6 cellular contexts compared by ENCODE assay signal in the genomic region with DNA sequence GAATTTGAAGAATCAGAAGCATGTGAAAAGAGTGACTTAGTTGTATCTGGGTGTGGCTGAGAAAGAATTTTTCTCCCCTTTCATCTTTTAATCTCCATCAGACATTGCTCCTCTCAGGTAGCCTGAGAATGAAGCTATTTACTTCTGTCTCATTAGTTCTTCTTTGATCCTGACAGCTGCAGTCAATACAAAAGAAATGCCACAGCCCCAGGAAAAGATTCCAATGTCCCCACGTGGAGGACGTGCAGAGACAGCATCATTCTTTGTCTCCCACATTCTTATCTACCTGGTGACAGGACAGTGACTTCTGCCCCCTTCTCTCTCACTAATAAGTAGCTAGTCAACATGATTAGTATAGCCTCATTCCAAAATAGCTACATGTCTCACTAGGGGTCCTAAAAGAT. TPM values are rescaled to one million over a fixed set of nuclear protein-coding genes. Genes with fewer than 3 reads are reported as not detected.
DNase-seq lines count a peak whose midpoint lies in the region; ATAC-seq, FAIRE-seq and TF ChIP-seq lines count a peak whose summit lies in the region.
"Not testable (repeated sequence)": the region's sequence is repeated elsewhere in the genome, so short reads cannot be mapped to it uniquely, and the experiment has no call there.

No MANE protein-coding gene starts in this region.

- H3K27ac Mint-ChIP-seq in WTC11: peak overlapping the region; percentile 14

- not testable (repeated sequence) for H3K18ac ChIP-seq in neuronal stem cell (ENCODE audit: low read length)

- H2BK5ac ChIP-seq in neuronal stem cell (ENCODE audit: low read length): not testable (repeated sequence)

- not testable (repeated sequence) for H3K79me1 ChIP-seq in neuronal stem cell (ENCODE audit: low read depth, low read length)

- peak overlapping the region; percentile 2 for H3K4me2 ChIP-seq in neuronal stem cell (ENCODE audit: insufficient read depth, low read length, poor library complexity, severe bottlenecking)

- CTCF ChIA-PET in WTC11 (lab: Charles Lee): interaction anchor here (2.8 kb wide), 1 partner anchor 49 kb away, joined by 11 read pairs; no protein-coding TSS in a partner anchor

- H3K36me3 Mint-ChIP-seq in WTC11: not testable (repeated sequence)

- not testable (repeated sequence) for H3K23ac ChIP-seq in neuronal stem cell (ENCODE audit: low read depth, low read length, poor library complexity)

- TF ChIP-seq POLR2A in GM12891 (IDR thresholded peaks at IDR 0.05; ENCODE audit: low read depth, low read length): not testable (repeated sequence)

- not testable (repeated sequence) for TF ChIP-seq CTCF in WTC11 (IDR thresholded peaks at IDR 0.05); cardiac muscle cell (IDR thresholded peaks at IDR 0.05; ENCODE audit: low read depth, low read length); lower lobe of right lung (IDR thresholded peaks at IDR 0.05)

- H3K4me3 ChIP-seq in cardiac muscle cell; lower lobe of right lung; neuronal stem cell (ENCODE audit: low read length in 2 of 2): not testable (repeated sequence)

- H2AK5ac ChIP-seq in neuronal stem cell (ENCODE audit: low read depth, low read length): not testable (repeated sequence)

- not testable (repeated sequence) for H3K36me3 ChIP-seq in cardiac muscle cell; lower lobe of right lung; neuronal stem cell (replicated peaks in 1 of 2; ENCODE audit: control insufficient read depth in 2 of 2, insufficient read depth in 2 of 2, low read length in 2 of 2)

- not testable (repeated sequence) for H3K27me3 Mint-ChIP-seq in WTC11 (ENCODE audit: low read depth)

- H3K4me1 ChIP-seq in cardiac muscle cell (ENCODE audit: low read depth): peaks cover 10% of the 10 kb centered on the region
- not testable (repeated sequence) for H3K4me1 ChIP-seq in lower lobe of right lung; neuronal stem cell (ENCODE audit: control insufficient read depth in 2 of 2, insufficient read depth in 1 of 2, low read depth in 1 of 2, low read length in 2 of 2)

- not testable (repeated sequence) for H3K27me3 ChIP-seq in cardiac muscle cell; lower lobe of right lung (ENCODE audit: low read depth); neuronal stem cell (ENCODE audit: control insufficient read depth in 3 of 3, insufficient read depth in 3 of 3, low read depth in 1 of 3, low read length in 3 of 3)

- not testable (repeated sequence) for H3K14ac ChIP-seq in neuronal stem cell (ENCODE audit: low read length)

- not testable (repeated sequence) for H2BK15ac ChIP-seq in neuronal stem cell (ENCODE audit: low read length)

- H4K91ac ChIP-seq in neuronal stem cell (ENCODE audit: low read depth, low read length, poor library complexity): not testable (repeated sequence)

- 0 out of 2 replicates have a peak, but pooled peaks have one; percentile 24 for ATAC-seq in WTC11
- peak; percentile 51 to 54 for ATAC-seq in lower lobe of right lung

- DNase-seq in GM12891 (ENCODE audit: insufficient read length, low spot score); HTR-8/SVneo (ENCODE audit: insufficient read length, low spot score); WTC11 (ENCODE audit: low spot score); cardiac muscle cell (ENCODE audit: low read depth in 1 of 2, low spot score in 1 of 2); lower lobe of right lung; neuronal stem cell (ENCODE audit: low spot score): not testable (repeated sequence)

- H3K9me3 ChIP-seq in cardiac muscle cell (ENCODE audit: low read depth); lower lobe of right lung; neuronal stem cell (replicated peaks in 1 of 2; ENCODE audit: control insufficient read depth in 2 of 2, insufficient read depth in 1 of 2, low read depth in 1 of 2, low read length in 2 of 2): not testable (repeated sequence)

- no CpG with 5 or more reads among the region's 2 CpGs for WGBS in neuronal stem cell (ENCODE audit: extremely low coverage in 2 of 2, insufficient read length in 2 of 2, insufficient replicate concordance in 1 of 2), 2 donors

- not testable (repeated sequence) for H3K4me3 Mint-ChIP-seq in WTC11

- peak; percentile 62 for FAIRE-seq in GM12891 (lab: Jason Lieb, UNC)
- FAIRE-seq in HTR-8/SVneo (lab: Jason Lieb, UNC): peak; percentile 83

- not testable (repeated sequence) for H2AFZ ChIP-seq in neuronal stem cell (ENCODE audit: low read length)

- H3K4me1 Mint-ChIP-seq in WTC11: peaks cover 26% of the 10 kb centered on the region

- POLR2A ChIA-PET in WTC11 (lab: Charles Lee): not testable (repeated sequence)

- not testable (repeated sequence) for H2BK12ac ChIP-seq in neuronal stem cell (ENCODE audit: low read length)

- intact Hi-C loops in lower lobe of right lung (cut with DNase I): not testable (repeated sequence)

- not testable (repeated sequence) for H3K4ac ChIP-seq in neuronal stem cell (ENCODE audit: low read length)

- H4K8ac ChIP-seq in neuronal stem cell (ENCODE audit: low read depth, low read length): not testable (repeated sequence)

- H3K27ac ChIP-seq in cardiac muscle cell: peak overlapping the region; percentile 57
- peak overlapping the region; percentile 74 for H3K27ac ChIP-seq in lower lobe of right lung
- not testable (repeated sequence) for H3K27ac ChIP-seq in neuronal stem cell (replicated peaks; ENCODE audit: low read length)

- not testable (repeated sequence) for H3K9me3 Mint-ChIP-seq in WTC11

- not testable (repeated sequence) for H3K9ac ChIP-seq in neuronal stem cell (ENCODE audit: low read depth, low read length, poor library complexity)

- not testable (repeated sequence) for H2BK120ac ChIP-seq in neuronal stem cell (ENCODE audit: low read depth, low read length)

RNA-seq across cellular contexts. Expression of gene SLC2A3, which starts 46.3 kb away (rescaled TPM):
- 25.8 TPM for polyA plus RNA-seq in GM12891 (2012; ENCODE audit: low read depth, missing spikeins)
- total RNA-seq in WTC11 (2021) (717 to 819 TPM (median 816 TPM) in 3 replicates), cardiac muscle cell (251 and 267 TPM in 2 replicates), lower lobe of right lung (133 TPM)
- 349 and 363 TPM in 2 replicates for polyA plus RNA-seq in cardiac muscle cell
- polyA plus RNA-seq in neuronal stem cell (2013, experiment 1 of 2): 103 TPM
- polyA plus RNA-seq in neuronal stem cell (2013, experiment 2 of 2): 104 TPM

RNA-seq across cellular contexts. Expression of gene FOXJ2, which starts 50.2 kb away (rescaled TPM):
- polyA plus RNA-seq in GM12891 (2012; ENCODE audit: low read depth, missing spikeins): 3.7 TPM
- 10.3 to 12.7 TPM (median 10.4 TPM) in 3 replicates for total RNA-seq in WTC11 (2021)
- 22.9 and 26.6 TPM in 2 replicates for total RNA-seq in cardiac muscle cell
- polyA plus RNA-seq in cardiac muscle cell: 23.6 and 24.1 TPM in 2 replicates
- 19.8 TPM for total RNA-seq in lower lobe of right lung
- polyA plus RNA-seq in neuronal stem cell (2013, experiment 1 of 2): 7.9 TPM
- polyA plus RNA-seq in neuronal stem cell (2013, experiment 2 of 2): 8.3 TPM
